In genomic region chr15:31393441-31394091, GRCh38 we compare ENCODE assay signal across 1 cellular context.
TF ChIP-seq lines count a peak whose summit lies in the region.

No MANE protein-coding gene starts in this region.

TF ChIP-seq in IMR-90, 13 proteins besides CTCF, POLR2A, EP300 and RAD21 (continued from another document):
- no peak for TF ChIP-seq ELK1 (IDR thresholded peaks at IDR 0.05; ENCODE audit: borderline replicate concordance, low read depth, low read length)
- no peak for TF ChIP-seq MAFK (IDR thresholded peaks at IDR 0.05; ENCODE audit: low read depth, low read length)
- TF ChIP-seq CHD1 (IDR thresholded peaks at IDR 0.05; ENCODE audit: low read depth, low read length): no peak
- no peak for TF ChIP-seq MAZ (IDR thresholded peaks at IDR 0.05; ENCODE audit: borderline replicate concordance, low read depth, low read length)
- TF ChIP-seq SMC3 (IDR thresholded peaks at IDR 0.05; ENCODE audit: low read depth, low read length): no peak
- no peak for TF ChIP-seq NFE2L2 (IDR thresholded peaks at IDR 0.05; ENCODE audit: low read depth, low read length)
- no peak for TF ChIP-seq USF2 (IDR thresholded peaks at IDR 0.05; ENCODE audit: low read depth, low read length)
